Comparison of ENCODE assay signal across 9 cellular contexts in genomic region chr16:70433456-70434103, GRCh38. TPM values are rescaled to one million over a fixed set of nuclear protein-coding genes. Genes with fewer than 3 reads are reported as not detected.
DNase-seq lines count a peak whose midpoint lies in the region; ATAC-seq and TF ChIP-seq lines count a peak whose summit lies in the region.
"Had no signal": no experiment of that assay in that cellular context is flagged by ENCODE, and none has a peak within 500 bp of the region (broad histone marks: within the 10 kb centered on the region; RNA-seq: fewer than 3 reads in every experiment).

No MANE protein-coding gene starts in this region.

- no peaks in the 10 kb centered on the region for H3K36me3 Mint-ChIP-seq in IgD-negative memory B cell

- ATAC-seq in mucosa of descending colon (peak; percentile 14), HG02759 (IDR thresholded peaks at IDR 0.05; ENCODE audit: unreplicated experiment) (no peak)

- peak overlapping the region in 3 of 4 donors; percentile 20 to 87 (median 82) for H3K4me3 Mint-ChIP-seq in IgD-negative memory B cell

- H3K27ac Mint-ChIP-seq in IgD-negative memory B cell = peak overlapping the region in 2 of 3 donors; percentile 90 to 91

- peaks cover 2% of the 10 kb centered on the region for H3K27me3 Mint-ChIP-seq in IgD-negative memory B cell

- no peaks in the 10 kb centered on the region for H3K9me3 ChIP-seq in mucosa of descending colon

- peaks cover 44% of the 10 kb centered on the region for H3K4me1 ChIP-seq in mucosa of descending colon (ENCODE audit: low read depth)

- DNase-seq in AG20443 (ENCODE audit: low spot score) = peak; percentile 59
- peak; percentile 67 for DNase-seq in choroid plexus epithelial cell (ENCODE audit: low read depth)
- DNase-seq in mucosa of descending colon = peak in 1 of 3 donors; percentile 34
- no peak for DNase-seq in NK-92 treated with Interleukin-12 subunit alpha and Interleukin-12 subunit beta, amount 100 ng/mL, for 24 hours (lab: John Stamatoyannopoulos, UW)
- DNase-seq in stimulated activated CD4-positive, alpha-beta T cell treated with anti-CD3 and anti-CD28 coated beads, Interleukin-4, amount 100 ng/mL, for 24 hours = no peak
- no peak for DNase-seq in effector CD4-positive, alpha-beta T cell

- H3K4me3 ChIP-seq in choroid plexus epithelial cell (ENCODE audit: low read depth, low read length) (no peak overlapping the region), mucosa of descending colon (no peak overlapping the region)
- H3K4me3 ChIP-seq: SK-N-MC had no signal

- H3K36me3 ChIP-seq in mucosa of descending colon (ENCODE audit: low read depth) = no peaks in the 10 kb centered on the region

- intact Hi-C loops in mucosa of descending colon (cut with DNase I, micrococcal nuclease) = no loop called here

- H3K4me1 Mint-ChIP-seq in IgD-negative memory B cell = peaks cover 48 to 68% (median 60%) of the 10 kb centered on the region in 3 donors

- TF ChIP-seq CTCF in choroid plexus epithelial cell (conservative IDR thresholded peaks at IDR 0.05; ENCODE audit: low read depth, low read length) (no peak), mucosa of descending colon (IDR thresholded peaks at IDR 0.05) (no peak)

- H3K9me3 Mint-ChIP-seq in IgD-negative memory B cell = no peaks in the 10 kb centered on the region

RNA-seq across cellular contexts. Expression of gene ST3GAL2, which starts 5.3 kb away (rescaled TPM):
- 9.7 TPM for polyA plus RNA-seq in IgD-negative memory B cell
- 10 to 100 TPM in 1 of 3 donors, 1 to 10 TPM in 2; 4.2 to 22.4 (median 9.5) TPM for total RNA-seq in mucosa of descending colon

RNA-seq across cellular contexts. Expression of gene FCSK, which starts 20.8 kb away (rescaled TPM):
- polyA plus RNA-seq in IgD-negative memory B cell = 4.6 TPM
- 10 to 100 TPM; 30.1 to 47.4 (median 33.0) TPM for total RNA-seq in mucosa of descending colon

Comparison
In these comparisons a context has a peak if more than half of its experiments do, and no peak if none do; other contexts are left out.
1. DNase-seq: peak in AG20443 (single experiment) and choroid plexus epithelial cell (single experiment); none in NK-92 treated with Interleukin-12 subunit alpha and Interleukin-12 subunit beta, amount 100 ng/mL, for 24 hours (single experiment), stimulated activated CD4-positive, alpha-beta T cell treated with anti-CD3 and anti-CD28 coated beads, Interleukin-4, amount 100 ng/mL, for 24 hours (single experiment) and effector CD4-positive, alpha-beta T cell (single experiment).